ENCODE assay signal across 1 cellular context in genomic region chr1:6245869-6246496, GRCh38.
TF ChIP-seq lines count a peak whose summit lies in the region.

No MANE protein-coding gene starts in this region.

TF ChIP-seq in K562, 482 proteins besides CTCF, POLR2A, EP300 and RAD21:
- TF ChIP-seq, protein P1, sequence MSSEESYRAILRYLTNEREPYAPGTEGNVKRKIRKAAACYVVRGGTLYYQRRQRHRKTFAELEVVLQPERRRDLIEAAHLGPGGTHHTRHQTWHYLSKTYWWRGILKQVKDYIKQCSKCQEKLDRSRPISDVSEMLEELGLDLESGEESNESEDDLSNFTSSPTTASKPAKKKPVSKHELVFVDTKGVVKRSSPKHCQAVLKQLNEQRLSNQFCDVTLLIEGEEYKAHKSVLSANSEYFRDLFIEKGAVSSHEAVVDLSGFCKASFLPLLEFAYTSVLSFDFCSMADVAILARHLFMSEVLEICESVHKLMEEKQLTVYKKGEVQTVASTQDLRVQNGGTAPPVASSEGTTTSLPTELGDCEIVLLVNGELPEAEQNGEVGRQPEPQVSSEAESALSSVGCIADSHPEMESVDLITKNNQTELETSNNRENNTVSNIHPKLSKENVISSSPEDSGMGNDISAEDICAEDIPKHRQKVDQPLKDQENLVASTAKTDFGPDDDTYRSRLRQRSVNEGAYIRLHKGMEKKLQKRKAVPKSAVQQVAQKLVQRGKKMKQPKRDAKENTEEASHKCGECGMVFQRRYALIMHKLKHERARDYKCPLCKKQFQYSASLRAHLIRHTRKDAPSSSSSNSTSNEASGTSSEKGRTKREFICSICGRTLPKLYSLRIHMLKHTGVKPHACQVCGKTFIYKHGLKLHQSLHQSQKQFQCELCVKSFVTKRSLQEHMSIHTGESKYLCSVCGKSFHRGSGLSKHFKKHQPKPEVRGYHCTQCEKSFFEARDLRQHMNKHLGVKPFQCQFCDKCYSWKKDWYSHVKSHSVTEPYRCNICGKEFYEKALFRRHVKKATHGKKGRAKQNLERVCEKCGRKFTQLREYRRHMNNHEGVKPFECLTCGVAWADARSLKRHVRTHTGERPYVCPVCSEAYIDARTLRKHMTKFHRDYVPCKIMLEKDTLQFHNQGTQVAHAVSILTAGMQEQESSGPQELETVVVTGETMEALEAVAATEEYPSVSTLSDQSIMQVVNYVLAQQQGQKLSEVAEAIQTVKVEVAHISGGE (CRISPR knock-in tag; IDR thresholded peaks at IDR 0.05): peak in 1 of 3 experiments; percentile 38; a peak in 1 of 6 replicates
- peak; percentile 38 to 41; a peak in 3 of 4 replicates for TF ChIP-seq NRF1 (conservative IDR thresholded peaks at IDR 0.05 in 1 of 2, IDR thresholded peaks at IDR 0.05 in 1 of 2)
- TF ChIP-seq FOXM1 (IDR thresholded peaks at IDR 0.05; ENCODE audit: low read depth): no peak
- TF ChIP-seq FOXM1 (CRISPR knock-in tag; IDR thresholded peaks at IDR 0.05; ENCODE audit: low read depth): 0 out of 2 replicates have a peak, but pooled peaks have one; percentile 24
- TF ChIP-seq EGR1 (conservative IDR thresholded peaks at IDR 0.05): peak; percentile 74
- TF ChIP-seq RAD51 (IDR thresholded peaks at IDR 0.05; ENCODE audit: borderline replicate concordance, low read depth): no peak
- no peak for TF ChIP-seq ZNF232 (CRISPR knock-in tag; IDR thresholded peaks at IDR 0.05)
- TF ChIP-seq BRF1 (IDR thresholded peaks at IDR 0.05; ENCODE audit: borderline replicate concordance, extremely low read depth, insufficient read length): no peak
- no peak for TF ChIP-seq MEF2A (IDR thresholded peaks at IDR 0.05; ENCODE audit: control insufficient read depth, low read depth, low read length)
